1 cellular context compared by ENCODE assay signal in the genomic region with DNA sequence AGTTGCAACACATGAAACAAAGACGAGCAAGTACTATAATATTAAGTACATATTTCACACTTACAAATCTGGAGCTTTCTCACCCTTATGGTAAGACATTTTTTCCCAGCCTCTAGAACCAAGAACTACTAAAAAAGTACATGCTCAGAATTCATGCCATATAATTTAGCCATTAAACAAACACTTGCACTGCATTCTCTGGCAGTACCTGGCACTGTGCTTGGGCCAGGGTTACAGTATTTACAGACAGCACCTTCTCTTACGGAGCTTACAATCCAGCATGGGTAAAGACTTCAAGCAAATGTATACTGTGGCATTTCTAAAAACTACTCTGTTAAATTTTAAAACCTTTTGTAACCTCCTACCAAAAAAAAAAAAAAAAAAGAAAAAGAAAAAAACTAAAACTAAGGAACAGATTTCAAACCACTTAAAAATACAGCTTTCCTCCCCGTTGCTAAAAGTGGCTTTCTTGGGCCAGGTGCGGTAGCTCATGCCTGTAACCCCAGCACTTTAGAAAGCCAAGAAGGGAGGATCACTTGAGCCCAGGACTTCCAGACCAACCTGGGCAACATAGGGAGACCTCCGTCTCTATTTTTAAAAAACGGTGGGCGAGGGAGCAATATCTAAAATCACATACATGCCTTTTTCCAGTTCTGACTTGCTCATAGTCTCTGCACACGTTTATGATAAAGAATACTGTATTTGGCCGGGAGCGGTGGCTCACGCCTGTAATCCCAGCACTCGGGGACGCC.
TF ChIP-seq lines count a peak whose summit lies in the region.

No MANE protein-coding gene starts in this region.

TF ChIP-seq in HEK293, 187 proteins besides CTCF, POLR2A, EP300 and RAD21 (continued from another document):
- TF ChIP-seq PRDM10 (tag by site-specific recombination; IDR thresholded peaks at IDR 0.05), result peak; percentile 75
- no peak for TF ChIP-seq ZSCAN18 (tag by site-specific recombination; IDR thresholded peaks at IDR 0.05)
- TF ChIP-seq, protein P1, sequence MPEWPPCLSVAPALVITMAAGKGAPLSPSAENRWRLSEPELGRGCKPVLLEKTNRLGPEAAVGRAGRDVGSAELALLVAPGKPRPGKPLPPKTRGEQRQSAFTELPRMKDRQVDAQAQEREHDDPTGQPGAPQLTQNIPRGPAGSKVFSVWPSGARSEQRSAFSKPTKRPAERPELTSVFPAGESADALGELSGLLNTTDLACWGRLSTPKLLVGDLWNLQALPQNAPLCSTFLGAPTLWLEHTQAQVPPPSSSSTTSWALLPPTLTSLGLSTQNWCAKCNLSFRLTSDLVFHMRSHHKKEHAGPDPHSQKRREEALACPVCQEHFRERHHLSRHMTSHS (tag by site-specific recombination; IDR thresholded peaks at IDR 0.05), result no peak
- TF ChIP-seq, protein P2, sequence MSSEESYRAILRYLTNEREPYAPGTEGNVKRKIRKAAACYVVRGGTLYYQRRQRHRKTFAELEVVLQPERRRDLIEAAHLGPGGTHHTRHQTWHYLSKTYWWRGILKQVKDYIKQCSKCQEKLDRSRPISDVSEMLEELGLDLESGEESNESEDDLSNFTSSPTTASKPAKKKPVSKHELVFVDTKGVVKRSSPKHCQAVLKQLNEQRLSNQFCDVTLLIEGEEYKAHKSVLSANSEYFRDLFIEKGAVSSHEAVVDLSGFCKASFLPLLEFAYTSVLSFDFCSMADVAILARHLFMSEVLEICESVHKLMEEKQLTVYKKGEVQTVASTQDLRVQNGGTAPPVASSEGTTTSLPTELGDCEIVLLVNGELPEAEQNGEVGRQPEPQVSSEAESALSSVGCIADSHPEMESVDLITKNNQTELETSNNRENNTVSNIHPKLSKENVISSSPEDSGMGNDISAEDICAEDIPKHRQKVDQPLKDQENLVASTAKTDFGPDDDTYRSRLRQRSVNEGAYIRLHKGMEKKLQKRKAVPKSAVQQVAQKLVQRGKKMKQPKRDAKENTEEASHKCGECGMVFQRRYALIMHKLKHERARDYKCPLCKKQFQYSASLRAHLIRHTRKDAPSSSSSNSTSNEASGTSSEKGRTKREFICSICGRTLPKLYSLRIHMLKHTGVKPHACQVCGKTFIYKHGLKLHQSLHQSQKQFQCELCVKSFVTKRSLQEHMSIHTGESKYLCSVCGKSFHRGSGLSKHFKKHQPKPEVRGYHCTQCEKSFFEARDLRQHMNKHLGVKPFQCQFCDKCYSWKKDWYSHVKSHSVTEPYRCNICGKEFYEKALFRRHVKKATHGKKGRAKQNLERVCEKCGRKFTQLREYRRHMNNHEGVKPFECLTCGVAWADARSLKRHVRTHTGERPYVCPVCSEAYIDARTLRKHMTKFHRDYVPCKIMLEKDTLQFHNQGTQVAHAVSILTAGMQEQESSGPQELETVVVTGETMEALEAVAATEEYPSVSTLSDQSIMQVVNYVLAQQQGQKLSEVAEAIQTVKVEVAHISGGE (tag by site-specific recombination; conservative IDR thresholded peaks at IDR 0.05; ENCODE audit: low read depth), result no peak
- TF ChIP-seq ZNF121 (tag by site-specific recombination; IDR thresholded peaks at IDR 0.05), result 0 out of 2 replicates have a peak, but pooled peaks have one; percentile 9
- TF ChIP-seq ZBTB20 (tag by site-specific recombination; IDR thresholded peaks at IDR 0.05), result peak; percentile 90
- TF ChIP-seq GLIS1 (tag by site-specific recombination; IDR thresholded peaks at IDR 0.05), result no peak
- TF ChIP-seq ZBTB7A (tag by site-specific recombination; IDR thresholded peaks at IDR 0.05; ENCODE audit: low read depth), result no peak
- TF ChIP-seq ZNF837 (tag by site-specific recombination; IDR thresholded peaks at IDR 0.05), result no peak
